1 cellular context compared by ENCODE assay signal in the genomic region with DNA sequence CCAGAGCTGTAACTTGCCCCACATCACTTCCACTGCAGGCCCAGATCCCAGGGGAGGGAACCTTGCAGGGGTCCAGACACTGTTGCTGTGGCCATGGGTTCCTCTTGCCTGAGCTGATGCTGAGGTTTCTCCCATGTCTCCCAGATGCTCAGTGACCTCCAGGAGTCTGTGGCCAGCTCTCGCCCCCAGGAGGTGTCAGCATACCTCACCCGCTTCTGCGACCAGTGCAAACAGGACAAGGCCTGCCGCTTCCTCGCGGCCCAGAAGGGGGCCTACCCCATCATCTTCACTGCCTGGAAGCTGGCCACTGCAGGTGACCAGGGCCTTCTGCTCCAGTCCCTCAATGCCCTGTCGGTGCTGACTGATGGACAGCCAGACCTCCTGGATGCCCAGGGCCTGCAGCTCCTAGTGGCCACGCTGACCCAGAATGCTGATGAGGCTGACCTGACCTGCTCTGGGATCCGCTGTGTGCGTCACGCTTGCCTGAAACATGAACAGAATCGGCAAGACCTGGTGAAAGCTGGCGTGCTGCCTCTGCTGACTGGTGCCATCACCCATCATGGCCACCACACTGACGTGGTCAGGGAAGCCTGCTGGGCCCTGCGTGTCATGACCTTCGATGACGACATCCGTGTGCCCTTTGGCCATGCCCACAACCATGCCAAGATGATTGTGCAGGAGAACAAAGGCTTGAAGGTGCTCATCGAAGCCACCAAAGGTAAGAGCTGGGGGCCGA.
TF ChIP-seq lines count a peak whose summit lies in the region.

No MANE protein-coding gene starts in this region.

TF ChIP-seq in HepG2, 621 proteins besides CTCF, POLR2A, EP300 and RAD21:
- TF ChIP-seq ZBTB38 (CRISPR knock-in tag; IDR thresholded peaks at IDR 0.05), result peak; percentile 31; the same call in 1 of the 2 replicates
- peak; percentile 23; the same call in 1 of the 2 replicates for TF ChIP-seq STAG1 (CRISPR knock-in tag; IDR thresholded peaks at IDR 0.05)
- no peak for TF ChIP-seq BHLHE40 (IDR thresholded peaks at IDR 0.05; ENCODE audit: low read length)
- no peak for TF ChIP-seq ETV6 (CRISPR knock-in tag; conservative IDR thresholded peaks at IDR 0.05)
- no peak for TF ChIP-seq IKZF4 (CRISPR knock-in tag; IDR thresholded peaks at IDR 0.05; ENCODE audit: borderline replicate concordance, low read depth, not compliant biosample characterization)
- TF ChIP-seq, protein P1, sequence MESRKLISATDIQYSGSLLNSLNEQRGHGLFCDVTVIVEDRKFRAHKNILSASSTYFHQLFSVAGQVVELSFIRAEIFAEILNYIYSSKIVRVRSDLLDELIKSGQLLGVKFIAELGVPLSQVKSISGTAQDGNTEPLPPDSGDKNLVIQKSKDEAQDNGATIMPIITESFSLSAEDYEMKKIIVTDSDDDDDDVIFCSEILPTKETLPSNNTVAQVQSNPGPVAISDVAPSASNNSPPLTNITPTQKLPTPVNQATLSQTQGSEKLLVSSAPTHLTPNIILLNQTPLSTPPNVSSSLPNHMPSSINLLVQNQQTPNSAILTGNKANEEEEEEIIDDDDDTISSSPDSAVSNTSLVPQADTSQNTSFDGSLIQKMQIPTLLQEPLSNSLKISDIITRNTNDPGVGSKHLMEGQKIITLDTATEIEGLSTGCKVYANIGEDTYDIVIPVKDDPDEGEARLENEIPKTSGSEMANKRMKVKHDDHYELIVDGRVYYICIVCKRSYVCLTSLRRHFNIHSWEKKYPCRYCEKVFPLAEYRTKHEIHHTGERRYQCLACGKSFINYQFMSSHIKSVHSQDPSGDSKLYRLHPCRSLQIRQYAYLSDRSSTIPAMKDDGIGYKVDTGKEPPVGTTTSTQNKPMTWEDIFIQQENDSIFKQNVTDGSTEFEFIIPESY (CRISPR knock-in tag; IDR thresholded peaks at IDR 0.05), result peak; percentile 99
- TF ChIP-seq ZSCAN25 (CRISPR knock-in tag; IDR thresholded peaks at IDR 0.05), result no peak
- no peak for TF ChIP-seq ZNF577 (CRISPR knock-in tag; IDR thresholded peaks at IDR 0.05; ENCODE audit: borderline replicate concordance, low read depth)
- TF ChIP-seq, protein P2, sequence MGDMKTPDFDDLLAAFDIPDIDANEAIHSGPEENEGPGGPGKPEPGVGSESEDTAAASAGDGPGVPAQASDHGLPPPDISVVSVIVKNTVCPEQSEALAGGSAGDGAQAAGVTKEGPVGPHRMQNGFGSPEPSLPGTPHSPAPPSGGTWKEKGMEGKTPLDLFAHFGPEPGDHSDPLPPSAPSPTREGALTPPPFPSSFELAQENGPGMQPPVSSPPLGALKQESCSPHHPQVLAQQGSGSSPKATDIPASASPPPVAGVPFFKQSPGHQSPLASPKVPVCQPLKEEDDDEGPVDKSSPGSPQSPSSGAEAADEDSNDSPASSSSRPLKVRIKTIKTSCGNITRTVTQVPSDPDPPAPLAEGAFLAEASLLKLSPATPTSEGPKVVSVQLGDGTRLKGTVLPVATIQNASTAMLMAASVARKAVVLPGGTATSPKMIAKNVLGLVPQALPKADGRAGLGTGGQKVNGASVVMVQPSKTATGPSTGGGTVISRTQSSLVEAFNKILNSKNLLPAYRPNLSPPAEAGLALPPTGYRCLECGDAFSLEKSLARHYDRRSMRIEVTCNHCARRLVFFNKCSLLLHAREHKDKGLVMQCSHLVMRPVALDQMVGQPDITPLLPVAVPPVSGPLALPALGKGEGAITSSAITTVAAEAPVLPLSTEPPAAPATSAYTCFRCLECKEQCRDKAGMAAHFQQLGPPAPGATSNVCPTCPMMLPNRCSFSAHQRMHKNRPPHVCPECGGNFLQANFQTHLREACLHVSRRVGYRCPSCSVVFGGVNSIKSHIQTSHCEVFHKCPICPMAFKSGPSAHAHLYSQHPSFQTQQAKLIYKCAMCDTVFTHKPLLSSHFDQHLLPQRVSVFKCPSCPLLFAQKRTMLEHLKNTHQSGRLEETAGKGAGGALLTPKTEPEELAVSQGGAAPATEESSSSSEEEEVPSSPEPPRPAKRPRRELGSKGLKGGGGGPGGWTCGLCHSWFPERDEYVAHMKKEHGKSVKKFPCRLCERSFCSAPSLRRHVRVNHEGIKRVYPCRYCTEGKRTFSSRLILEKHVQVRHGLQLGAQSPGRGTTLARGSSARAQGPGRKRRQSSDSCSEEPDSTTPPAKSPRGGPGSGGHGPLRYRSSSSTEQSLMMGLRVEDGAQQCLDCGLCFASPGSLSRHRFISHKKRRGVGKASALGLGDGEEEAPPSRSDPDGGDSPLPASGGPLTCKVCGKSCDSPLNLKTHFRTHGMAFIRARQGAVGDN (CRISPR knock-in tag; IDR thresholded peaks at IDR 0.05), result peak; percentile 30; the same call in 1 of the 2 replicates
- no peak for TF ChIP-seq ZNF678 (CRISPR knock-in tag; IDR thresholded peaks at IDR 0.05)
- TF ChIP-seq AGO2 (optimal IDR thresholded peaks at IDR 0.05; ENCODE audit: low read depth, low read length), result peak; percentile 82
- TF ChIP-seq MATR3 (CRISPR knock-in tag; IDR thresholded peaks at IDR 0.05), result no peak
- no peak for TF ChIP-seq ZNF350 (CRISPR knock-in tag; IDR thresholded peaks at IDR 0.05; ENCODE audit: borderline replicate concordance, low read depth)
- TF ChIP-seq TARDBP (CRISPR knock-in tag; IDR thresholded peaks at IDR 0.05), result no peak
- no peak for TF ChIP-seq GABPA (IDR thresholded peaks at IDR 0.05; ENCODE audit: low read depth, low read length)
- no peak for TF ChIP-seq GABPA (CRISPR knock-in tag; IDR thresholded peaks at IDR 0.05; ENCODE audit: low read depth)
- no peak for TF ChIP-seq TCF12 (IDR thresholded peaks at IDR 0.05)
- no peak for TF ChIP-seq TCF12 (CRISPR knock-in tag; IDR thresholded peaks at IDR 0.05)
- TF ChIP-seq TAF1 (CRISPR knock-in tag; IDR thresholded peaks at IDR 0.05), result no peak
- no peak for TF ChIP-seq ZNF768 (CRISPR knock-in tag; IDR thresholded peaks at IDR 0.05)
- TF ChIP-seq HIVEP1 (CRISPR knock-in tag; IDR thresholded peaks at IDR 0.05), result no peak
- no peak for TF ChIP-seq JARID2 (CRISPR knock-in tag; IDR thresholded peaks at IDR 0.05; ENCODE audit: insufficient replicate concordance)
- TF ChIP-seq TRIM24 (CRISPR knock-in tag; IDR thresholded peaks at IDR 0.05), result no peak
- TF ChIP-seq ZNF24 (IDR thresholded peaks at IDR 0.05), result no peak
- TF ChIP-seq NFKBIZ (CRISPR knock-in tag; IDR thresholded peaks at IDR 0.05), result no peak
- TF ChIP-seq, protein P3, sequence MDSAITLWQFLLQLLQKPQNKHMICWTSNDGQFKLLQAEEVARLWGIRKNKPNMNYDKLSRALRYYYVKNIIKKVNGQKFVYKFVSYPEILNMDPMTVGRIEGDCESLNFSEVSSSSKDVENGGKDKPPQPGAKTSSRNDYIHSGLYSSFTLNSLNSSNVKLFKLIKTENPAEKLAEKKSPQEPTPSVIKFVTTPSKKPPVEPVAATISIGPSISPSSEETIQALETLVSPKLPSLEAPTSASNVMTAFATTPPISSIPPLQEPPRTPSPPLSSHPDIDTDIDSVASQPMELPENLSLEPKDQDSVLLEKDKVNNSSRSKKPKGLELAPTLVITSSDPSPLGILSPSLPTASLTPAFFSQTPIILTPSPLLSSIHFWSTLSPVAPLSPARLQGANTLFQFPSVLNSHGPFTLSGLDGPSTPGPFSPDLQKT (CRISPR knock-in tag; IDR thresholded peaks at IDR 0.05; ENCODE audit: borderline replicate concordance), result no peak
- no peak for TF ChIP-seq HDAC1 (CRISPR knock-in tag; IDR thresholded peaks at IDR 0.05)
- no peak for TF ChIP-seq ZNF589 (CRISPR knock-in tag; conservative IDR thresholded peaks at IDR 0.05)
- peak; percentile 28 for TF ChIP-seq RBM22 (optimal IDR thresholded peaks at IDR 0.05; ENCODE audit: low read length)
- TF ChIP-seq CHD4 (IDR thresholded peaks at IDR 0.05; ENCODE audit: borderline replicate concordance, low read length), result no peak
- TF ChIP-seq ZNF44 (CRISPR knock-in tag; IDR thresholded peaks at IDR 0.05), result no peak
- TF ChIP-seq ZNF343 (CRISPR knock-in tag; IDR thresholded peaks at IDR 0.05), result no peak
- TF ChIP-seq GFI1 (CRISPR knock-in tag; IDR thresholded peaks at IDR 0.05; ENCODE audit: borderline replicate concordance), result no peak
- TF ChIP-seq NBN (conservative IDR thresholded peaks at IDR 0.05), result no peak
- TF ChIP-seq ZNF496 (CRISPR knock-in tag; IDR thresholded peaks at IDR 0.05; ENCODE audit: insufficient replicate concordance), result no peak
